ENCODE assay signal across 8 cellular contexts in genomic region chr10:114631678-114632417, GRCh38. TPM values are rescaled to one million over a fixed set of nuclear protein-coding genes. Genes with fewer than 3 reads are reported as not detected.
A peak's percentile ranks its signal among the peaks of the same experiment; 100 is the strongest.
DNase-seq lines count a peak whose midpoint lies in the region; ATAC-seq and TF ChIP-seq lines count a peak whose summit lies in the region.

No MANE protein-coding gene starts in this region.

- peak; percentile 69 for DNase-seq in ELF-1 (ENCODE audit: low read depth, low spot score)
- peak; percentile 37 for DNase-seq in activated T-cell treated with anti-CD3 and anti-CD28 coated beads, Interleukin-2, amount 50 U/mL, for 1 hour
- no peak for DNase-seq in fibroblast of the aortic adventitia (ENCODE audit: low read depth)
- no peak for DNase-seq in 8988T
- no peak for DNase-seq in GDM1 (lab: John Stamatoyannopoulos, UW)

- H2AFZ ChIP-seq in neural cell (ENCODE audit: low read depth, low read length), result peak overlapping the region; percentile 24

- H3K27me3 ChIP-seq in neural cell (ENCODE audit: insufficient read depth, low read depth, low read length), result peaks cover 6% of the 10 kb centered on the region

- peaks cover 36% of the 10 kb centered on the region for H3K27me3 Mint-ChIP-seq in IgD-negative memory B cell

- H3K9me3 ChIP-seq in neural cell (ENCODE audit: low read length), result no peaks in the 10 kb centered on the region

- H3K9me3 Mint-ChIP-seq in IgD-negative memory B cell, result peaks cover 0 to 1% (median 0%) of the 10 kb centered on the region in 3 donors

- no peaks in the 10 kb centered on the region for H3F3A ChIP-seq in neural cell (ENCODE audit: insufficient read depth, low read length, poor library complexity, severe bottlenecking)

- H3K79me2 ChIP-seq in neural cell (replicated peaks; ENCODE audit: insufficient read depth, low read length), result no peaks in the 10 kb centered on the region

- H3K4me3 ChIP-seq in fibroblast of the aortic adventitia (ENCODE audit: low read depth, low read length), result peak overlapping the region; percentile 65
- peak overlapping the region; percentile 67 for H3K4me3 ChIP-seq in neural cell (ENCODE audit: low read length)

- peak; percentile 27 for TF ChIP-seq EP300 in neural cell (conservative IDR thresholded peaks at IDR 0.05; ENCODE audit: poor library complexity, severe bottlenecking)

- peaks cover 12 to 21% (median 20%) of the 10 kb centered on the region in 3 donors for H3K4me1 Mint-ChIP-seq in IgD-negative memory B cell

- ATAC-seq in GM21447 (IDR thresholded peaks at IDR 0.05; ENCODE audit: unreplicated experiment), result peak; percentile 70

- H3K9me2 ChIP-seq in neural cell (ENCODE audit: insufficient read depth, low read length), result no peaks in the 10 kb centered on the region

- TF ChIP-seq CTCF in fibroblast of the aortic adventitia (IDR thresholded peaks at IDR 0.05; ENCODE audit: insufficient read depth, low read length) (no peak), neural cell (IDR thresholded peaks at IDR 0.05; ENCODE audit: poor library complexity, severe bottlenecking) (peak; percentile 15)

- H4K20me1 ChIP-seq in neural cell (ENCODE audit: insufficient read depth), result no peaks in the 10 kb centered on the region

- H3K4me2 ChIP-seq in neural cell (ENCODE audit: low read length), result peak overlapping the region; percentile 36

- H3K4me3 Mint-ChIP-seq in IgD-negative memory B cell, result peak overlapping the region; percentile 82 to 92 (median 88)

- TF ChIP-seq RAD21 in neural cell (conservative IDR thresholded peaks at IDR 0.05), result peak; percentile 27

- no peaks in the 10 kb centered on the region for H3K36me3 Mint-ChIP-seq in IgD-negative memory B cell

- peak overlapping the region; percentile 60 for H3K9ac ChIP-seq in neural cell (ENCODE audit: low read length)

- no peak overlapping the region for H3K27ac Mint-ChIP-seq in IgD-negative memory B cell

- H3K36me3 ChIP-seq in neural cell (ENCODE audit: insufficient read depth, low read length), result no peaks in the 10 kb centered on the region

- peak overlapping the region; percentile 29 for H3K27ac ChIP-seq in neural cell (ENCODE audit: low read length)

TF ChIP-seq in neural cell, 6 proteins besides CTCF, POLR2A, EP300 and RAD21:
- TF ChIP-seq EZH2 (IDR thresholded peaks at IDR 0.05; ENCODE audit: borderline replicate concordance, insufficient read depth, low read length, poor library complexity, severe bottlenecking) (no peak), SMC3 (conservative IDR thresholded peaks at IDR 0.05; ENCODE audit: poor library complexity) (no peak), POLR2AphosphoS5 (IDR thresholded peaks at IDR 0.05) (peak; percentile 18), MXI1 (conservative IDR thresholded peaks at IDR 0.05; ENCODE audit: poor library complexity, severe bottlenecking) (peak; percentile 41), REST (IDR thresholded peaks at IDR 0.05; ENCODE audit: borderline replicate concordance) (peak; percentile 45), TAF1 (IDR thresholded peaks at IDR 0.05; ENCODE audit: low read depth) (no peak)
TF ChIP-seq in neural cell: peak in this region for 3.

RNA-seq across cellular contexts. Expression of gene ABLIM1, which starts 26.2 kb away (rescaled TPM):
- 115 TPM for polyA plus RNA-seq in IgD-negative memory B cell
- total RNA-seq in fibroblast of the aortic adventitia (ENCODE audit: low replicate concordance), result 14.4 and 36.1 TPM in 2 replicates
- 9.6 and 10.1 TPM in 2 replicates for polyA plus RNA-seq in neural cell
- 25.8 and 29.6 TPM in 2 replicates for polyA minus RNA-seq in neural cell

Comparison
In these comparisons a context has a peak if more than half of its experiments do, and no peak if none do; other contexts are left out.
1. DNase-seq: peak in ELF-1 (single experiment) and activated T-cell treated with anti-CD3 and anti-CD28 coated beads, Interleukin-2, amount 50 U/mL, for 1 hour (single experiment); none in fibroblast of the aortic adventitia (single experiment), 8988T (single experiment) and GDM1 (single experiment).
2. RNA of gene ABLIM1, which starts 26.2 kb away (polyA plus RNA-seq): 115 TPM in IgD-negative memory B cell (single experiment); 9.6 to 10.1 TPM in neural cell; every median in the first group is over 10 times any median in the second.